1 cellular context compared by ENCODE assay signal in genomic region chr2:38529208-38529607, GRCh38.
TF ChIP-seq lines count a peak whose summit lies in the region.

No MANE protein-coding gene starts in this region.

TF ChIP-seq in HepG2, 621 proteins besides CTCF, POLR2A, EP300 and RAD21 (continued from another document):
- TF ChIP-seq ZFP91 (CRISPR knock-in tag; IDR thresholded peaks at IDR 0.05; ENCODE audit: borderline replicate concordance): 0 out of 2 replicates have a peak, but pooled peaks have one; percentile 23
- TF ChIP-seq ZNF263 (CRISPR knock-in tag; IDR thresholded peaks at IDR 0.05): peak; percentile 72
- no peak for TF ChIP-seq CBX2 (IDR thresholded peaks at IDR 0.05; ENCODE audit: low read depth, low read length)
- TF ChIP-seq CBX2 (CRISPR knock-in tag; IDR thresholded peaks at IDR 0.05; ENCODE audit: low read depth): 0 out of 2 replicates have a peak, but pooled peaks have one; percentile 25
